In the genomic region with DNA sequence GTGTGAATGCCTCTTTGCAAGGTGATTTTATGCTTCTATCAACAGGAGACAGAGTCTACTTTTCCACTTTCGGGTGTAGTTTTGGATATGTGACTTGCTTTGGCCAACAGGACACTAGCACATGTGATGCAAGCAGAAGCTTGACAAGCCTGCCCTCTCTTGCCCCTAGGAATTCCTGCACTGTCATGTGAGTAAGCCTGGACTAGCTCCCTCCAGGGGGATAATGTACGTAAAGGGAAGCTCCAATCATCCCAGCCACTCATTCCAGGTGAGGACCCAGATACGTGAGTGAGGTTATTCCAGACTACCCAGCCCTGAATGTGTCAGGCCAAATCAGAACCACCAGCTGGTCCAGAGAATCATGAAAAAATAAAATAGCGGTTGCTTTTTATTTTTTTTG, we compare ENCODE assay signal across 1 cellular context.
TF ChIP-seq lines count a peak whose summit lies in the region.

No MANE protein-coding gene starts in this region.

TF ChIP-seq in IMR-90, 13 proteins besides CTCF, POLR2A, EP300 and RAD21:
- TF ChIP-seq MXI1 (IDR thresholded peaks at IDR 0.05; ENCODE audit: borderline replicate concordance, low read depth, low read length): no peak
- no peak for TF ChIP-seq BHLHE40 (IDR thresholded peaks at IDR 0.05; ENCODE audit: low read depth, low read length)
- TF ChIP-seq RCOR1 (IDR thresholded peaks at IDR 0.05; ENCODE audit: insufficient replicate concordance, low read length): no peak
- no peak for TF ChIP-seq SMC3 (IDR thresholded peaks at IDR 0.05; ENCODE audit: low read depth, low read length)
- TF ChIP-seq MAZ (IDR thresholded peaks at IDR 0.05; ENCODE audit: borderline replicate concordance, low read depth, low read length): no peak
- TF ChIP-seq RFX5 (IDR thresholded peaks at IDR 0.05; ENCODE audit: low read depth, low read length): no peak
- no peak for TF ChIP-seq MAFK (IDR thresholded peaks at IDR 0.05; ENCODE audit: low read depth, low read length)
- no peak for TF ChIP-seq NFE2L2 (IDR thresholded peaks at IDR 0.05; ENCODE audit: low read depth, low read length)
- TF ChIP-seq CEBPB (IDR thresholded peaks at IDR 0.05; ENCODE audit: low read depth, low read length): no peak
- TF ChIP-seq, protein P1, sequence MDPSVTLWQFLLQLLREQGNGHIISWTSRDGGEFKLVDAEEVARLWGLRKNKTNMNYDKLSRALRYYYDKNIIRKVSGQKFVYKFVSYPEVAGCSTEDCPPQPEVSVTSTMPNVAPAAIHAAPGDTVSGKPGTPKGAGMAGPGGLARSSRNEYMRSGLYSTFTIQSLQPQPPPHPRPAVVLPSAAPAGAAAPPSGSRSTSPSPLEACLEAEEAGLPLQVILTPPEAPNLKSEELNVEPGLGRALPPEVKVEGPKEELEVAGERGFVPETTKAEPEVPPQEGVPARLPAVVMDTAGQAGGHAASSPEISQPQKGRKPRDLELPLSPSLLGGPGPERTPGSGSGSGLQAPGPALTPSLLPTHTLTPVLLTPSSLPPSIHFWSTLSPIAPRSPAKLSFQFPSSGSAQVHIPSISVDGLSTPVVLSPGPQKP (IDR thresholded peaks at IDR 0.05; ENCODE audit: borderline replicate concordance, low read depth, low read length): no peak
- TF ChIP-seq FOS (IDR thresholded peaks at IDR 0.05; ENCODE audit: low read depth, low read length): no peak
- TF ChIP-seq CHD1 (IDR thresholded peaks at IDR 0.05; ENCODE audit: low read depth, low read length): no peak
- TF ChIP-seq, protein P2, sequence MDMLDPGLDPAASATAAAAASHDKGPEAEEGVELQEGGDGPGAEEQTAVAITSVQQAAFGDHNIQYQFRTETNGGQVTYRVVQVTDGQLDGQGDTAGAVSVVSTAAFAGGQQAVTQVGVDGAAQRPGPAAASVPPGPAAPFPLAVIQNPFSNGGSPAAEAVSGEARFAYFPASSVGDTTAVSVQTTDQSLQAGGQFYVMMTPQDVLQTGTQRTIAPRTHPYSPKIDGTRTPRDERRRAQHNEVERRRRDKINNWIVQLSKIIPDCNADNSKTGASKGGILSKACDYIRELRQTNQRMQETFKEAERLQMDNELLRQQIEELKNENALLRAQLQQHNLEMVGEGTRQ (IDR thresholded peaks at IDR 0.05; ENCODE audit: low read depth, low read length): no peak
TF ChIP-seq in IMR-90: peak in this region for 0.
